Comparison of ENCODE assay signal across 14 cellular contexts in the genomic region with DNA sequence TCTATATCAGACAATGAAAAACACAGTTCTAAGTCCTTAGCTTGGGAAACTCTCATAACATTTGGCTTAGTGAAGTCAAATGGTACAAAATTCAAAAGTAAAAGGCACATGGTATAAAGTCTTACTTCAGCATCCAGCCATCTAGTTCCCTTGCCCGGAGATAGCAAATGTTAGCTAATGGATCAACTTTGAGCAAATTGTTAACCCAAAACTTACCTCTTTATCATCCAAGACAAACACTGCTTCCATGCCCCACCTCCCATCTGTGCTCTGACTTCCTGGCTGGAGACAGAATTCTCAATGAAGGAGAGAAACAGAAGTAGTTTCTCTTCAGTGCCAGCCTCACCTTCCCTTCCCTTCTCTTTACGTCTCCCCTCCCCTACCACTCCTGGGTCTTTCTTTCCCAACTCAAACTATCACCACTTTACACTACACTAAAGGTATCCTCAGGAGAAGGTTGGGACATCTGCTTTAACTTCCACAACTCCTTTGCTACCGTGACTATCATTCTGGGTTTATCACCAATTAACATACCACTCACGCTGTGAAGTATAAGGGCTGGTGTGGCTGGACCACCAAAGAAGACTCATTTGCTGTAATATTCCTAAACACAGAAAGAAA. TPM values are rescaled to one million over a fixed set of nuclear protein-coding genes. Genes with fewer than 3 reads are reported as not detected.
DNase-seq lines count a peak whose midpoint lies in the region; TF ChIP-seq lines count a peak whose summit lies in the region.
"Had no signal": no experiment of that assay in that cellular context is flagged by ENCODE, and none has a peak within 500 bp of the region (broad histone marks: within the 10 kb centered on the region; RNA-seq: fewer than 3 reads in every experiment).

No MANE protein-coding gene starts in this region.

- H3K36me3 ChIP-seq in OCI-LY1 (ENCODE audit: insufficient read depth, low read length) (no peaks in the 10 kb centered on the region), neural progenitor cell (no peaks in the 10 kb centered on the region)

- no peaks in the 10 kb centered on the region for H4K20me1 ChIP-seq in OCI-LY1 (ENCODE audit: insufficient read depth, low read length)
- H4K20me1 ChIP-seq in neural progenitor cell (ENCODE audit: low read depth) = no peaks in the 10 kb centered on the region

- H3K9ac ChIP-seq in OCI-LY1 (ENCODE audit: low read length) = no peak overlapping the region
- H3K9ac ChIP-seq in neural progenitor cell = no peak overlapping the region

- H3K4me3 ChIP-seq in OCI-LY1 (ENCODE audit: low read depth, low read length, poor library complexity, severe bottlenecking) (no peak overlapping the region), neural progenitor cell (no peak overlapping the region)

- H3K79me2 ChIP-seq in OCI-LY1 (ENCODE audit: insufficient read depth, low read length) (no peaks in the 10 kb centered on the region), neural progenitor cell (ENCODE audit: low read depth) (no peaks in the 10 kb centered on the region)

- H3K4me2 ChIP-seq in OCI-LY1 (ENCODE audit: low read length) (no peak overlapping the region), neural progenitor cell (no peak overlapping the region)

- H3K27ac ChIP-seq in OCI-LY1 (ENCODE audit: low read depth, low read length, poor library complexity, severe bottlenecking) (no peak overlapping the region), neural progenitor cell (no peak overlapping the region)

- no peaks in the 10 kb centered on the region for H3K4me1 Mint-ChIP-seq in neural progenitor cell

- H3K9me3 ChIP-seq in OCI-LY1 (ENCODE audit: low read length) = no peaks in the 10 kb centered on the region
- H3K9me3 ChIP-seq in neural progenitor cell (ENCODE audit: low read depth) = no peaks in the 10 kb centered on the region

- peaks cover 2% of the 10 kb centered on the region for H3K27me3 Mint-ChIP-seq in neural progenitor cell (ENCODE audit: insufficient read depth, low read depth)
- H3K27me3 Mint-ChIP-seq: IgD-negative memory B cell had no signal

- no peak overlapping the region for H3K27ac Mint-ChIP-seq in neural progenitor cell
- H3K27ac Mint-ChIP-seq: IgD-negative memory B cell had no signal

- H3K27me3 ChIP-seq in OCI-LY1 (ENCODE audit: insufficient read depth, low read length) (no peaks in the 10 kb centered on the region), neural progenitor cell (no peaks in the 10 kb centered on the region)

- no peak overlapping the region for H3K4me3 Mint-ChIP-seq in neural progenitor cell

- no peaks in the 10 kb centered on the region for H3K9me3 Mint-ChIP-seq in neural progenitor cell
- H3K9me3 Mint-ChIP-seq: IgD-negative memory B cell had no signal

- H3F3A ChIP-seq in OCI-LY1 (ENCODE audit: insufficient read depth, low read length) (no peaks in the 10 kb centered on the region), neural progenitor cell (ENCODE audit: low read depth) (no peaks in the 10 kb centered on the region)

- DNase-seq in ACHN (peak; percentile 18), kidney tubule cell (ENCODE audit: low spot score) (peak; percentile 17), neural progenitor cell (ENCODE audit: low spot score) (no peak), T-helper 1 cell (no peak), NCI-H2171 treated with DMSO at 0.1 percent for 48 hours (lab: John Stamatoyannopoulos, UW) (no peak), middle frontal gyrus (ENCODE audit: extremely low spot score, low spot score) (no peak)
- DNase-seq: C1 segment of cervical spinal cord, NCI-H187, NCI-H526 treated with DMSO at 0.1 percent for 48 hours, OCI-M1, RPMI8226, SIG-M5 had no signal

- H3K4me1 ChIP-seq in OCI-LY1 (ENCODE audit: insufficient read depth, low read length, severe bottlenecking) = peaks cover 29% of the 10 kb centered on the region
- peaks cover 4% of the 10 kb centered on the region for H3K4me1 ChIP-seq in neural progenitor cell

- in situ Hi-C loops in ACHN (cut with HindIII; ENCODE audit: low pct_ligation_motif_present, low pct_unique_long_range_greater_than_20kb, low sequenced_read_pairs) = no loop called here

- H3K9me2 ChIP-seq in OCI-LY1 (ENCODE audit: low read depth, low read length) = no peaks in the 10 kb centered on the region

- peak overlapping the region; percentile 20; the same call in 1 of the 2 replicates for H2AFZ ChIP-seq in OCI-LY1 (ENCODE audit: low read length)
- H2AFZ ChIP-seq in neural progenitor cell (replicated peaks) = peak overlapping the region; percentile 78

- no peak for TF ChIP-seq CTCF in OCI-LY1 (IDR thresholded peaks at IDR 0.05; ENCODE audit: low read length)
- no peak for TF ChIP-seq CTCF in neural progenitor cell (IDR thresholded peaks at IDR 0.05)

- H3K36me3 Mint-ChIP-seq in neural progenitor cell = no peaks in the 10 kb centered on the region

RNA-seq across cellular contexts. Expression of a gene that starts 21.2 kb away (rescaled TPM):
- total RNA-seq in neural progenitor cell (ENCODE audit: low replicate concordance) = 25.5 and 37.7 TPM in 2 replicates

Comparison
In these comparisons a context has a peak if more than half of its experiments do, and no peak if none do; other contexts are left out.
1. DNase-seq: peak in ACHN (single experiment) and kidney tubule cell (single experiment); none in neural progenitor cell (single experiment), T-helper 1 cell (0 of 5), NCI-H2171 treated with DMSO at 0.1 percent for 48 hours (single experiment) and middle frontal gyrus (single experiment).